5 cellular contexts compared by ENCODE assay signal in genomic region chr9:78808087-78808486, GRCh38.
"Had no signal": no experiment of that assay in that cellular context is flagged by ENCODE, and none has a peak within 500 bp of the region (broad histone marks: within the 10 kb centered on the region; RNA-seq: fewer than 3 reads in every experiment).

No MANE protein-coding gene starts in this region.

- H3K4me2 ChIP-seq: GM23338 had no signal

- DNase-seq: H9, HCEC 1CT, IMR-90 had no signal

- ATAC-seq: GM23338, K562 had no signal

- H2AFZ ChIP-seq: GM23338 had no signal

- H3K4me3 ChIP-seq: GM23338, K562 had no signal
